8 cellular contexts compared by ENCODE assay signal in the genomic region with DNA sequence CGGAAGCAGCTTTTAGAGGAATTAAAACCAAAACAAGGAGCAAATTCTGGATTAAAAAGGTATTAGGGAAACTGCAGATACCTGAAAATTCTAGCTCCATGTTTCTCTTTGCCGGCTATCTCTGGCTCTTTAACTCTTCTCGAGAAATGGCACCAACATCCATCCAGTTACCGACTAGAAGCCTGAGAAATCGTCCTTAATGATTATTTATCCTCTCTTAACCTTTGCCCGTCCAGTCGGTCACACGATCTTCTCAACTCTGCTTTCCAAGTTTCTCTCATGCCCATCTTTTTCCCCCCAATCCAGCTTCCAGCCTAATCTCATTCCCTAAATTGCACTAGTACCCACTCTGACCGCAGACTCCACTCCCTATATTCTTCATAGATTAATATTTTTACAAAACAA. TPM values are rescaled to one million over a fixed set of nuclear protein-coding genes. Genes with fewer than 3 reads are reported as not detected.
DNase-seq lines count a peak whose midpoint lies in the region; ATAC-seq and TF ChIP-seq lines count a peak whose summit lies in the region.

No MANE protein-coding gene starts in this region.

- no peak for DNase-seq in AG09309 (ENCODE audit: low read depth)
- peak; percentile 16 for DNase-seq in LHCN-M2 (ENCODE audit: low read depth)
- no peak for DNase-seq in retinal pigment epithelial cell (ENCODE audit: low read depth)
- DNase-seq in SW 1271 (lab: John Stamatoyannopoulos, UW) = no peak
- DNase-seq in GM13976 (ENCODE audit: low spot score) = no peak
- DNase-seq in UCSD-AML1 (lab: John Stamatoyannopoulos, UW; ENCODE audit: unreplicated experiment) = no peak

- in situ Hi-C loops in GM13976 (cut with MboI; ENCODE audit: low sequenced_read_pairs, unreplicated experiment) = no loop called here

- no peaks in the 10 kb centered on the region for H3K9me3 ChIP-seq in esophagus (ENCODE audit: control insufficient read depth in 2 of 2, insufficient read depth in 1 of 2, low read depth in 1 of 2, low read length in 1 of 2)

- TF ChIP-seq CTCF in AG09309 (IDR thresholded peaks at IDR 0.05; ENCODE audit: control insufficient read depth, insufficient read depth, low read depth, low read length, missing control alignments) (no peak), retinal pigment epithelial cell (conservative IDR thresholded peaks at IDR 0.05; ENCODE audit: low read depth, low read length) (no peak), GM13976 (IDR thresholded peaks at IDR 0.05; ENCODE audit: borderline replicate concordance, control extremely low read depth, extremely low read depth, insufficient read depth, missing control alignments) (no peak)

- 1 to 2% methylated on average over 9 of the region's 9 CpGs for WGBS in esophagus, 2 donors

- H3K27me3 ChIP-seq in esophagus (ENCODE audit: control insufficient read depth in 1 of 2, insufficient read depth in 2 of 2, low read length in 2 of 2) = no peaks in the 10 kb centered on the region

- peak; percentile 1 for ATAC-seq in GM21360 (IDR thresholded peaks at IDR 0.05; ENCODE audit: unreplicated experiment)

- H3K27ac ChIP-seq in esophagus (ENCODE audit: low read depth in 2 of 2, low read length in 1 of 2) = peak overlapping the region; percentile 93 to 96

- peak overlapping the region; percentile 98 for H3K4me3 ChIP-seq in AG09309 (ENCODE audit: control insufficient read depth, low read depth, low read length)
- H3K4me3 ChIP-seq in esophagus (ENCODE audit: low read depth in 1 of 2, low read length in 2 of 2) = peak overlapping the region; percentile 56 to 80
- peak overlapping the region; percentile 80 for H3K4me3 ChIP-seq in retinal pigment epithelial cell (ENCODE audit: low read length)

- H3K4me1 ChIP-seq in esophagus (ENCODE audit: control insufficient read depth in 2 of 2, insufficient read depth in 2 of 2, low read length in 1 of 2) = no peaks in the 10 kb centered on the region

- no peaks in the 10 kb centered on the region for H3K36me3 ChIP-seq in esophagus (ENCODE audit: control insufficient read depth in 2 of 2, insufficient read depth in 2 of 2, low read length in 1 of 2)

RNA-seq across cellular contexts. Expression of a gene that starts 0.6 kb away (rescaled TPM):
- 19.3 and 20.0 TPM in 2 replicates for total RNA-seq in LHCN-M2 (2014; rRNA removed)
- polyA plus RNA-seq in LHCN-M2 (2012) = 4.8 TPM
- 1 to 10 TPM; 1.8 to 1.9 TPM for polyA plus RNA-seq in esophagus
